Comparison of ENCODE assay signal across 11 cellular contexts in genomic region chr13:32829676-32830091, GRCh38.
DNase-seq lines count a peak whose midpoint lies in the region; ATAC-seq and TF ChIP-seq lines count a peak whose summit lies in the region.
"Had no signal": no experiment of that assay in that cellular context is flagged by ENCODE, and none has a peak within 500 bp of the region (broad histone marks: within the 10 kb centered on the region; RNA-seq: fewer than 3 reads in every experiment).

No MANE protein-coding gene starts in this region.

- no peak for ATAC-seq in GM18502 (IDR thresholded peaks at IDR 0.05; ENCODE audit: poor library complexity, unreplicated experiment)
- ATAC-seq: T-cell had no signal

- H3K36me3 Mint-ChIP-seq in MCF 10A (ENCODE audit: insufficient read depth, unreplicated experiment) (no peaks in the 10 kb centered on the region), nephron (ENCODE audit: low read depth) (no peaks in the 10 kb centered on the region)
- H3K36me3 Mint-ChIP-seq: T-cell had no signal

- H3K4me1 Mint-ChIP-seq in MCF 10A (ENCODE audit: insufficient read depth, unreplicated experiment) = peaks cover 19% of the 10 kb centered on the region
- H3K4me1 Mint-ChIP-seq in nephron = peaks cover 18% of the 10 kb centered on the region
- H3K4me1 Mint-ChIP-seq: T-cell had no signal

- POLR2A ChIA-PET in MCF 10A (lab: Yijun Ruan, JAX) = interaction anchor here (0.7 to 1.2 kb wide), 8 partner anchors 45 to 301 kb away, joined by 3 to 5 read pairs (median 3); partner anchors contain the start of gene PDS5B

- H3K27ac ChIP-seq in effector memory CD4-positive, alpha-beta T cell (ENCODE audit: insufficient read depth, low read length, poor library complexity, severe bottlenecking) = no peak overlapping the region

- intact Hi-C loops in MCF 10A (cut with micrococcal nuclease) = no loop called here

- H3K27me3 ChIP-seq in effector memory CD4-positive, alpha-beta T cell (replicated peaks; ENCODE audit: control insufficient read depth, insufficient read depth, low read length, poor library complexity, severe bottlenecking) = no peaks in the 10 kb centered on the region

- no peaks in the 10 kb centered on the region for H3K9me3 Mint-ChIP-seq in MCF 10A (ENCODE audit: unreplicated experiment)
- peaks cover 10% of the 10 kb centered on the region for H3K9me3 Mint-ChIP-seq in nephron

- H3K4me3 ChIP-seq in effector memory CD4-positive, alpha-beta T cell (ENCODE audit: insufficient read depth, low read depth, low read length, poor library complexity, severe bottlenecking) = no peak overlapping the region

- no TSS peak for BruUV-seq in MCF 10A (replicated peaks; lab: Mats Ljungman, UMichigan)

- TF ChIP-seq EP300 in Ishikawa (IDR thresholded peaks at IDR 0.05; ENCODE audit: borderline replicate concordance) = no peak

- CTCF ChIA-PET in MCF 10A (lab: Yijun Ruan, JAX) = interaction anchor here (1.1 kb wide), 1 partner anchor 14 kb away, joined by 4 read pairs; no protein-coding TSS in a partner anchor

- no peaks in the 10 kb centered on the region for H3K4me1 ChIP-seq in effector memory CD4-positive, alpha-beta T cell (ENCODE audit: control insufficient read depth, insufficient read depth, low read length, poor library complexity, severe bottlenecking)

- peak overlapping the region; percentile 31 for H3K27ac Mint-ChIP-seq in MCF 10A (ENCODE audit: low read depth, unreplicated experiment)
- H3K27ac Mint-ChIP-seq in nephron = peak overlapping the region; percentile 7 to 78 (median 68)
- H3K27ac Mint-ChIP-seq: T-cell had no signal

- H3K27me3 Mint-ChIP-seq in MCF 10A (ENCODE audit: insufficient read depth, unreplicated experiment) (no peaks in the 10 kb centered on the region), nephron (ENCODE audit: low read depth) (no peaks in the 10 kb centered on the region)
- H3K27me3 Mint-ChIP-seq: T-cell had no signal

- no peak for TF ChIP-seq RAD21 in Ishikawa (IDR thresholded peaks at IDR 0.05; ENCODE audit: low read depth)

- H3K36me3 ChIP-seq in effector memory CD4-positive, alpha-beta T cell (ENCODE audit: control insufficient read depth, insufficient read depth, low read length) = no peaks in the 10 kb centered on the region

- TF ChIP-seq CTCF in MCF 10A (IDR thresholded peaks at IDR 0.05; ENCODE audit: unreplicated experiment) (no peak), nephron (IDR thresholded peaks at IDR 0.05; ENCODE audit: unreplicated experiment in 3 of 3) (no peak)

- no peaks in the 10 kb centered on the region for H3K9me3 ChIP-seq in effector memory CD4-positive, alpha-beta T cell (ENCODE audit: control insufficient read depth, low read length)

- H3K4me3 Mint-ChIP-seq in MCF 10A (ENCODE audit: unreplicated experiment) (no peak overlapping the region), nephron (no peak overlapping the region)
- H3K4me3 Mint-ChIP-seq: T-cell had no signal

- DNase-seq in ELR (ENCODE audit: low read depth) = peak; percentile 92
- peak; percentile 67 for DNase-seq in MCF 10A (ENCODE audit: unreplicated experiment)
- no peak for DNase-seq in epidermal melanocyte (ENCODE audit: insufficient read length, low spot score)
- no peak for DNase-seq in effector memory CD4-positive, alpha-beta T cell
- DNase-seq in activated CD4-positive, alpha-beta T cell treated with anti-CD3 and anti-CD28 coated beads for 1 hour = no peak
- DNase-seq: activated T-cell treated with anti-CD3 and anti-CD28 coated beads for 4 hours, NCI-H1436, T-cell had no signal

TF ChIP-seq in Ishikawa, 13 proteins besides CTCF, POLR2A, EP300 and RAD21:
- TF ChIP-seq NFIC (IDR thresholded peaks at IDR 0.05) (no peak), TCF12 (IDR thresholded peaks at IDR 0.05; ENCODE audit: low read depth) (no peak)
- TF ChIP-seq, protein P1, sequence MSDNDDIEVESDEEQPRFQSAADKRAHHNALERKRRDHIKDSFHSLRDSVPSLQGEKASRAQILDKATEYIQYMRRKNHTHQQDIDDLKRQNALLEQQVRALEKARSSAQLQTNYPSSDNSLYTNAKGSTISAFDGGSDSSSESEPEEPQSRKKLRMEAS (IDR thresholded peaks at IDR 0.05) = peak; percentile 66

Comparison
In these comparisons a context has a peak if more than half of its experiments do, and no peak if none do; other contexts are left out.
1. DNase-seq: peak in ELR (single experiment) and MCF 10A (single experiment); none in epidermal melanocyte (single experiment), effector memory CD4-positive, alpha-beta T cell (0 of 3) and activated CD4-positive, alpha-beta T cell treated with anti-CD3 and anti-CD28 coated beads for 1 hour (single experiment).